In the genomic region with DNA sequence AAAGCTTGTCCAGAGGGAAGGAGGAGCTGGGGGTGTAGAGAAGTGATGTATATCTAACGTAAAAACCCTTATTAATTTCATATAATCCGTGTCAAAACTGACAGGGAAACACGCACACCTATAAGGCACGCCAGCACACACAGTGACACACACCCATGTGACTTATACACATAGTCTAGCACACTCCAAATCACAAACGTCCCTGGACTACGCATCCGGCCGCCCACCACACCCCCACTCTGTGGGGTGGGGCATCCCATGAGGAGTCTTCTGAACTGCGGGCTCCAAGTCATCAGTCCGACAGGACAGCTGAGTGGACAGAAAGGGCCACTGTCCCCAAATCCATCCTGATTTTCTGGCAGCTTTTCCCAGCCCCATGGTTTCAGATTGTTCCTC, we compare ENCODE assay signal across 1 cellular context.
TF ChIP-seq lines count a peak whose summit lies in the region.

No MANE protein-coding gene starts in this region.

TF ChIP-seq in GM12878, 131 proteins besides CTCF, POLR2A, EP300 and RAD21 (continued from another document):
- TF ChIP-seq USF2 (IDR thresholded peaks at IDR 0.05; ENCODE audit: borderline replicate concordance, low read depth, low read length) (no peak; the same call in 1 of the 2 replicates), MTA3 (IDR thresholded peaks at IDR 0.05; ENCODE audit: borderline replicate concordance, low read length) (no peak; the same call in 1 of the 2 replicates), JUND (IDR thresholded peaks at IDR 0.05; ENCODE audit: low read depth, low read length) (no peak), RAD51 (IDR thresholded peaks at IDR 0.05) (peak; percentile 57), EGR1 (IDR thresholded peaks at IDR 0.05; ENCODE audit: borderline replicate concordance in 1 of 2, low read depth in 2 of 2, low read length in 2 of 2) (peak in 1 of 2 experiments; percentile 36; a peak in 1 of 3 replicates), BHLHE40 (IDR thresholded peaks at IDR 0.05; ENCODE audit: borderline replicate concordance in 1 of 2, low read depth in 2 of 2, low read length in 1 of 2) (peak in 1 of 2 experiments; percentile 8; a peak in 1 of 4 replicates), ZNF384 (IDR thresholded peaks at IDR 0.05; ENCODE audit: borderline replicate concordance, low read depth, low read length) (no peak), MXI1 (IDR thresholded peaks at IDR 0.05; ENCODE audit: low read depth, low read length) (0 out of 2 replicates have a peak, but pooled peaks have one; percentile 10), IKZF2 (IDR thresholded peaks at IDR 0.05) (no peak), SRF (IDR thresholded peaks at IDR 0.05; ENCODE audit: low read depth in 2 of 2, low read length in 2 of 2) (no peak)
